ENCODE assay signal across 12 cellular contexts in genomic region chr7:105448181-105448580, GRCh38. TPM values are rescaled to one million over a fixed set of nuclear protein-coding genes. Genes with fewer than 3 reads are reported as not detected.
DNase-seq lines count a peak whose midpoint lies in the region; ATAC-seq and TF ChIP-seq lines count a peak whose summit lies in the region.
"Had no signal": no experiment of that assay in that cellular context is flagged by ENCODE, and none has a peak within 500 bp of the region (broad histone marks: within the 10 kb centered on the region; RNA-seq: fewer than 3 reads in every experiment).

No MANE protein-coding gene starts in this region.

- H3K27me3 ChIP-seq in ascending aorta: no peaks in the 10 kb centered on the region
- H3K27me3 ChIP-seq: gastrocnemius medialis, transverse colon had no signal

- no peak overlapping the region for H3K27ac ChIP-seq in ascending aorta
- H3K27ac ChIP-seq: gastrocnemius medialis had no signal

- H3K36me3 ChIP-seq in mucosa of descending colon (ENCODE audit: low read depth) (no peaks in the 10 kb centered on the region), ascending aorta (no peaks in the 10 kb centered on the region)
- H3K36me3 ChIP-seq: gastrocnemius medialis, transverse colon had no signal

- ATAC-seq in GM18867 (IDR thresholded peaks at IDR 0.05; ENCODE audit: unreplicated experiment) (peak; percentile 67), GM21526 (IDR thresholded peaks at IDR 0.05; ENCODE audit: low FRiP score, unreplicated experiment) (peak; percentile 75), HG03280 (IDR thresholded peaks at IDR 0.05; ENCODE audit: unreplicated experiment) (peak; percentile 82), mucosa of descending colon (peak; percentile 75)
- ATAC-seq: gastrocnemius medialis had no signal

- H3K4me1 ChIP-seq in mucosa of descending colon (ENCODE audit: low read depth) (no peaks in the 10 kb centered on the region), ascending aorta (no peaks in the 10 kb centered on the region)
- H3K4me1 ChIP-seq: gastrocnemius medialis, transverse colon had no signal

- no peak overlapping the region for H3K4me3 ChIP-seq in mucosa of descending colon
- no peak overlapping the region for H3K4me3 ChIP-seq in ascending aorta
- H3K4me3 ChIP-seq: gastrocnemius medialis, transverse colon had no signal

- no peaks in the 10 kb centered on the region for H3K9me3 ChIP-seq in mucosa of descending colon
- H3K9me3 ChIP-seq in ascending aorta: no peaks in the 10 kb centered on the region
- H3K9me3 ChIP-seq: gastrocnemius medialis, transverse colon had no signal

- DNase-seq in mucosa of descending colon: no peak
- no peak for DNase-seq in SKM-1 treated with dmso at 0.1 percent for 144 hours (lab: John Stamatoyannopoulos, UW; ENCODE audit: unreplicated experiment)
- DNase-seq in ascending aorta (ENCODE audit: low spot score in 2 of 2): no peak
- DNase-seq in NCI-H1092 (lab: John Stamatoyannopoulos, UW): no peak
- DNase-seq in DMS53 (lab: John Stamatoyannopoulos, UW): no peak
- DNase-seq: activated naive CD4-positive, alpha-beta T cell treated with anti-CD3 and anti-CD28 coated beads for 36 hours; gastrocnemius medialis; NCI-H1417 treated with DMSO at 0.1 percent for 48 hours; transverse colon had no signal

- intact Hi-C loops in mucosa of descending colon (cut with DNase I, micrococcal nuclease) (no loop called here), ascending aorta (cut with DNase I) (no loop called here)

- no peak for TF ChIP-seq CTCF in mucosa of descending colon (IDR thresholded peaks at IDR 0.05)
- no peak for TF ChIP-seq CTCF in ascending aorta (IDR thresholded peaks at IDR 0.05)

RNA-seq across cellular contexts. Expression of gene SRPK2, which starts 59.5 kb away (rescaled TPM):
- 10 to 100 TPM; 25.7 to 59.2 (median 31.6) TPM for total RNA-seq in mucosa of descending colon
- total RNA-seq in ascending aorta: 26.2 TPM
